31 cellular contexts compared by ENCODE assay signal in the genomic region with DNA sequence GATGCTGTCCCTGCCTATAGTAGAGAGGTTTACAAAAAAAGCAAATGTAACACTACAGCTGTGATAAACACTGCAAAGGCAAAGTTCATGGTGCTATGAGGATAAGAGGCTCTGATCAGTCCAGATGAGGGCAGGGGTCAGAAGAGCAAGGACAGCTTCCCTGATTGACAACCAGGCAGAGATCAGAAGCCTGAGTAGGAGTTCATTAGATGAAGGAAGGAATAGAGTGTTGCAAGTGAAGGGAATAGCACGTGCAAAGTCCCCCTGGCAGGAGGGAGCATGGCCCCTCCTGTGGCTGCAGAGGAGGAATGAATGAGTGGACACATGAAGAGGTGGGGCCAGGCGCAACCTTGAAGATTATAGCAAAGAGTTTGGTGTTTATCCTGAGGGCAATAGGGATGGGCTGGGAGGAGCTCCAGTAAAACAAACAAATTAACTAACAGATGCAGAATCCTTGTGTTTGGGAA.
"Had no signal": no experiment of that assay in that cellular context is flagged by ENCODE, and none has a peak within 500 bp of the region (broad histone marks: within the 10 kb centered on the region; RNA-seq: fewer than 3 reads in every experiment).

No MANE protein-coding gene starts in this region.

- H3K4me1 ChIP-seq: colonic mucosa, gastrocnemius medialis, heart left ventricle had no signal

- H3K27me3 Mint-ChIP-seq: activated CD4-positive, alpha-beta memory T cell treated with anti-CD3 and anti-CD28 coated beads for 36 hours; activated CD4-positive, alpha-beta T cell treated with anti-CD3 and anti-CD28 coated beads, Interleukin-2, amount 10 ng/mL, durations not matched to agents 24 days and 14 days; activated CD8-positive, alpha-beta memory T cell treated with anti-CD3 and anti-CD28 coated beads, Interleukin-2, amount 10 ng/mL, durations not matched to agents 7 days and 5 days; activated T-cell treated with anti-CD3 and anti-CD28 coated beads, Interleukin-2, amount 50 U/mL, for 24 hours had no signal

- ATAC-seq: activated CD4-positive, alpha-beta T cell treated with anti-CD3 and anti-CD28 coated beads for 36 hours; activated CD8-positive, alpha-beta memory T cell treated with anti-CD3 and anti-CD28 coated beads, Interleukin-2, amount 10 ng/mL, durations not matched to agents 7 days and 5 days; activated CD8-positive, alpha-beta T cell treated with anti-CD3 and anti-CD28 coated beads, Interleukin-2, amount 10 ng/mL, durations not matched to agents 7 days and 5 days; activated T-helper 17 cell treated with anti-CD3 and anti-CD28 coated beads, Interleukin-2, amount 50 U/mL, for 72 hours; foreskin keratinocyte; gastrocnemius medialis; heart left ventricle had no signal

- H3K27ac ChIP-seq: brain microvascular endothelial cell, cardiac muscle cell, colonic mucosa, epithelial cell of prostate, gastrocnemius medialis, heart left ventricle had no signal

- H3K9me3 ChIP-seq: colonic mucosa, gastrocnemius medialis, heart left ventricle had no signal

- H3K4me3 ChIP-seq: cardiac muscle cell, colonic mucosa, gastrocnemius medialis, heart left ventricle had no signal

- H3K27me3 ChIP-seq: brain microvascular endothelial cell, cardiac muscle cell, colonic mucosa, foreskin keratinocyte, gastrocnemius medialis, heart left ventricle had no signal

- FAIRE-seq: astrocyte had no signal

- DNase-seq: activated CD4-positive, alpha-beta memory T cell treated with anti-CD3 and anti-CD28 coated beads for 36 hours; activated CD4-positive, alpha-beta T cell treated with anti-CD3 and anti-CD28 coated beads for 36 hours; activated CD4-positive, alpha-beta T cell treated with anti-CD3 and anti-CD28 coated beads, Interleukin-2, amount 10 ng/mL, durations not matched to agents 24 days and 14 days; activated CD4-positive, CD25-positive, alpha-beta regulatory T cell; activated CD4-positive, CD25-positive, alpha-beta regulatory T cell treated with anti-CD3 and anti-CD28 coated beads, Interleukin-2, amount 50 U/mL, for 72 hours; activated CD8-positive, alpha-beta memory T cell treated with anti-CD3 and anti-CD28 coated beads, Interleukin-2, amount 10 ng/mL, durations not matched to agents 7 days and 5 days; activated CD8-positive, alpha-beta memory T cell treated with anti-CD3 and anti-CD28 coated beads, Interleukin-2, amount 50 U/mL, for 48 hours; activated CD8-positive, alpha-beta T cell treated with anti-CD3 and anti-CD28 coated beads, Interleukin-2, amount 10 ng/mL, durations not matched to agents 7 days and 5 days; activated effector memory CD4-positive, alpha-beta T cell treated with Interleukin-2 at 50 U/mL for 16 hours; activated gamma-delta T cell treated with Interleukin-2 at 50 U/mL for 16 hours; activated naive CD4-positive, alpha-beta T cell treated with anti-CD3 and anti-CD28 coated beads, Interleukin-2, amount 50 U/mL, for 16 hours; activated naive CD4-positive, alpha-beta T cell treated with Interleukin-2 at 50 U/mL for 16 hours; activated T-cell treated with anti-CD3 and anti-CD28 coated beads for 4 hours; activated T-cell treated with anti-CD3 and anti-CD28 coated beads, Interleukin-2, amount 50 U/mL, for 24 hours; amniotic stem cell; anterior cingulate cortex; brain microvascular endothelial cell; central memory CD4-positive, alpha-beta T cell; cerebellar nuclear complex; colonic mucosa; effector memory CD4-positive, alpha-beta T cell; foreskin keratinocyte; gastrocnemius medialis; glutamatergic neuron; heart left ventricle; T-helper 2 cell had no signal

- H3K36me3 ChIP-seq: brain microvascular endothelial cell, cardiac muscle cell, colonic mucosa, gastrocnemius medialis, heart left ventricle had no signal

- H3K36me3 Mint-ChIP-seq: activated CD4-positive, alpha-beta memory T cell treated with anti-CD3 and anti-CD28 coated beads for 36 hours; activated CD8-positive, alpha-beta memory T cell treated with anti-CD3 and anti-CD28 coated beads, Interleukin-2, amount 10 ng/mL, durations not matched to agents 7 days and 5 days; activated naive CD8-positive, alpha-beta T cell had no signal

- H3K4me3 Mint-ChIP-seq: activated CD4-positive, alpha-beta memory T cell treated with anti-CD3 and anti-CD28 coated beads for 36 hours; activated CD4-positive, alpha-beta T cell treated with anti-CD3 and anti-CD28 coated beads for 36 hours; activated CD4-positive, alpha-beta T cell treated with anti-CD3 and anti-CD28 coated beads, Interleukin-2, amount 10 ng/mL, durations not matched to agents 24 days and 14 days; activated CD8-positive, alpha-beta memory T cell treated with anti-CD3 and anti-CD28 coated beads, Interleukin-2, amount 10 ng/mL, durations not matched to agents 7 days and 5 days; activated CD8-positive, alpha-beta T cell treated with anti-CD3 and anti-CD28 coated beads, Interleukin-2, amount 10 ng/mL, durations not matched to agents 7 days and 5 days; activated naive CD8-positive, alpha-beta T cell; activated T-cell treated with anti-CD3 and anti-CD28 coated beads, Interleukin-2, amount 50 U/mL, for 24 hours; activated T-helper 17 cell treated with anti-CD3 and anti-CD28 coated beads, Interleukin-2, amount 50 U/mL, for 72 hours had no signal

- H3K4me1 Mint-ChIP-seq: activated CD4-positive, alpha-beta T cell treated with anti-CD3 and anti-CD28 coated beads for 36 hours; activated CD4-positive, alpha-beta T cell treated with anti-CD3 and anti-CD28 coated beads, Interleukin-2, amount 10 ng/mL, durations not matched to agents 24 days and 14 days; activated CD8-positive, alpha-beta memory T cell treated with anti-CD3 and anti-CD28 coated beads, Interleukin-2, amount 10 ng/mL, durations not matched to agents 7 days and 5 days; activated T-helper 17 cell treated with anti-CD3 and anti-CD28 coated beads, Interleukin-2, amount 50 U/mL, for 72 hours had no signal

- H3K9me3 Mint-ChIP-seq: activated CD4-positive, alpha-beta memory T cell treated with anti-CD3 and anti-CD28 coated beads for 36 hours; activated CD4-positive, alpha-beta T cell treated with anti-CD3 and anti-CD28 coated beads, Interleukin-2, amount 10 ng/mL, durations not matched to agents 24 days and 14 days had no signal

- H3K27ac Mint-ChIP-seq: activated CD4-positive, alpha-beta memory T cell treated with anti-CD3 and anti-CD28 coated beads for 36 hours; activated CD4-positive, alpha-beta T cell treated with anti-CD3 and anti-CD28 coated beads for 36 hours; activated CD4-positive, alpha-beta T cell treated with anti-CD3 and anti-CD28 coated beads, Interleukin-2, amount 10 ng/mL, durations not matched to agents 24 days and 14 days; activated CD8-positive, alpha-beta memory T cell treated with anti-CD3 and anti-CD28 coated beads, Interleukin-2, amount 10 ng/mL, durations not matched to agents 7 days and 5 days; activated CD8-positive, alpha-beta T cell treated with anti-CD3 and anti-CD28 coated beads, Interleukin-2, amount 10 ng/mL, durations not matched to agents 7 days and 5 days; activated naive CD8-positive, alpha-beta T cell; activated T-cell treated with anti-CD3 and anti-CD28 coated beads, Interleukin-2, amount 50 U/mL, for 24 hours; activated T-helper 17 cell treated with anti-CD3 and anti-CD28 coated beads, Interleukin-2, amount 50 U/mL, for 72 hours had no signal
